In genomic region chr18:68428026-68428425, GRCh38 we compare ENCODE assay signal across 10 cellular contexts.
DNase-seq lines count a peak whose midpoint lies in the region; ATAC-seq and TF ChIP-seq lines count a peak whose summit lies in the region.
"Had no signal": no experiment of that assay in that cellular context is flagged by ENCODE, and none has a peak within 500 bp of the region (broad histone marks: within the 10 kb centered on the region; RNA-seq: fewer than 3 reads in every experiment).

No MANE protein-coding gene starts in this region.

- peak; percentile 79 for DNase-seq in AG04450 (ENCODE audit: low read depth, low spot score)
- peak; percentile 82 for DNase-seq in HFF-Myc (ENCODE audit: extremely low read depth, low read depth)
- DNase-seq in iris pigment epithelial cell (ENCODE audit: low read depth), result peak; percentile 89
- no peak for DNase-seq in activated CD4-positive, CD25-positive, alpha-beta regulatory T cell treated with anti-CD3 and anti-CD28 coated beads, Interleukin-2, amount 50 U/mL, for 72 hours
- no peak for DNase-seq in globus pallidus (ENCODE audit: low spot score)
- DNase-seq in stimulated activated naive CD4-positive, alpha-beta T cell (lab: John Stamatoyannopoulos, UW), result no peak
- no peak for DNase-seq in GM19238 (ENCODE audit: insufficient read length, low spot score)
- DNase-seq: DND-41 had no signal

- CTCF ChIA-PET in AG04450 (lab: Charles Lee), result no interaction called here

- no peak for TF ChIP-seq CTCF in AG04450 (IDR thresholded peaks at IDR 0.05; ENCODE audit: low read depth, low read length)
- TF ChIP-seq CTCF in HFF-Myc (IDR thresholded peaks at IDR 0.05; ENCODE audit: low read depth, low read length, missing control alignments), result no peak

- H3K27ac ChIP-seq in AG04450 (ENCODE audit: low read depth, low read length), result no peak overlapping the region

- POLR2A ChIA-PET in AG04450 (lab: Yijun Ruan, JAX), result interaction anchor here (0.9 kb wide), 1 partner anchor 11 kb away, joined by 4 read pairs; no protein-coding TSS in a partner anchor

- H3K9me3 ChIP-seq in AG04450 (ENCODE audit: control insufficient read depth, insufficient read depth, low read length), result no peaks in the 10 kb centered on the region

- H3K4me3 ChIP-seq in AG04450 (ENCODE audit: low read depth, low read length) (no peak overlapping the region), HFF-Myc (replicated peaks; ENCODE audit: low read depth, low read length) (no peak overlapping the region)

- ATAC-seq in SK-N-SH treated with all-trans-retinoic acid at 6 μM for 48 hours, result peak; percentile 93
- ATAC-seq: Panc1 had no signal

- no peaks in the 10 kb centered on the region for H3K27me3 ChIP-seq in AG04450 (ENCODE audit: control insufficient read depth, insufficient read depth, low read length)

TF ChIP-seq in SK-N-SH treated with all-trans-retinoic acid at 6 μM for 48 hours, 23 proteins besides CTCF, POLR2A, EP300 and RAD21:
- peak; percentile 37; the same call in 1 of the 2 replicates for TF ChIP-seq ISL1 (CRISPR knock-in tag; IDR thresholded peaks at IDR 0.05)
- no peak for TF ChIP-seq GLIS3 (CRISPR knock-in tag; IDR thresholded peaks at IDR 0.05)

Comparison
In these comparisons a context has a peak if more than half of its experiments do, and no peak if none do; other contexts are left out.
1. DNase-seq: peak in AG04450 (single experiment), HFF-Myc (single experiment) and iris pigment epithelial cell (single experiment); none in activated CD4-positive, CD25-positive, alpha-beta regulatory T cell treated with anti-CD3 and anti-CD28 coated beads, Interleukin-2, amount 50 U/mL, for 72 hours (single experiment), globus pallidus (single experiment), stimulated activated naive CD4-positive, alpha-beta T cell (0 of 6) and GM19238 (single experiment).